40 cellular contexts compared by ENCODE assay signal in genomic region chr5:90996089-90996488, GRCh38.
"Had no signal": no experiment of that assay in that cellular context is flagged by ENCODE, and none has a peak within 500 bp of the region (broad histone marks: within the 10 kb centered on the region; RNA-seq: fewer than 3 reads in every experiment).

No MANE protein-coding gene starts in this region.

- ATAC-seq: activated naive CD4-positive, alpha-beta T cell treated with anti-CD3 and anti-CD28 coated beads, Interleukin-2, amount 50 U/mL, for 72 hours; activated naive CD8-positive, alpha-beta T cell treated with anti-CD3 and anti-CD28 coated beads, Interleukin-2, amount 50 U/mL, for 24 hours; activated T-cell treated with anti-CD3 and anti-CD28 coated beads, Interleukin-2, amount 50 U/mL, for 4 hours; activated T-cell treated with anti-CD3 and anti-CD28 coated beads, Interleukin-2, amount 50 U/mL, for 72 hours; activated T-helper 17 cell treated with anti-CD3 and anti-CD28 coated beads, Interleukin-2, amount 50 U/mL, for 72 hours; body of pancreas had no signal

- H3K27me3 Mint-ChIP-seq: activated naive CD8-positive, alpha-beta T cell treated with anti-CD3 and anti-CD28 coated beads, Interleukin-2, amount 50 U/mL, for 24 hours; brain had no signal

- DNase-seq: activated effector memory CD4-positive, alpha-beta T cell treated with anti-CD3 and anti-CD28 coated beads, Interleukin-2, amount 50 U/mL, for 16 hours; activated effector memory CD4-positive, alpha-beta T cell treated with Interleukin-2 at 50 U/mL for 16 hours; activated gamma-delta T cell; activated gamma-delta T cell treated with Interleukin-2 at 50 U/mL for 16 hours; activated naive CD4-positive, alpha-beta T cell; activated naive CD4-positive, alpha-beta T cell treated with anti-CD3 and anti-CD28 coated beads for 36 hours; activated naive CD4-positive, alpha-beta T cell treated with anti-CD3 and anti-CD28 coated beads, Interleukin-2, amount 10 ng/mL, durations not matched to agents 7 days and 5 days; activated naive CD4-positive, alpha-beta T cell treated with anti-CD3 and anti-CD28 coated beads, Interleukin-2, amount 50 U/mL, for 16 hours; activated naive CD4-positive, alpha-beta T cell treated with Interleukin-2 at 50 U/mL for 16 hours; activated naive CD8-positive, alpha-beta T cell treated with anti-CD3 and anti-CD28 coated beads for 36 hours; activated naive CD8-positive, alpha-beta T cell treated with anti-CD3 and anti-CD28 coated beads, Interleukin-2, amount 10 ng/mL, durations not matched to agents 7 days and 5 days; activated naive CD8-positive, alpha-beta T cell treated with anti-CD3 and anti-CD28 coated beads, Interleukin-2, amount 50 U/mL, for 24 hours; activated T-cell treated with anti-CD3 and anti-CD28 coated beads, Interleukin-2, amount 50 U/mL, for 1 hour; activated T-cell treated with anti-CD3 and anti-CD28 coated beads, Interleukin-2, amount 50 U/mL, for 24 hours; activated T-cell treated with anti-CD3 and anti-CD28 coated beads, Interleukin-2, amount 50 U/mL, for 4 hours; activated T-cell treated with anti-CD3 and anti-CD28 coated beads, Interleukin-2, amount 50 U/mL, for 48 hours; activated T-cell treated with anti-CD3 and anti-CD28 coated beads, Interleukin-2, amount 50 U/mL, for 72 hours; adrenal gland; amniotic stem cell; amygdala; anterior cingulate cortex; aorta; body of pancreas; brain microvascular endothelial cell; caudate nucleus; central memory CD4-positive, alpha-beta T cell; cerebellar nuclear complex had no signal

- FAIRE-seq: astrocyte, bronchial epithelial cell had no signal

- H3K4me1 Mint-ChIP-seq: activated naive CD4-positive, alpha-beta T cell treated with anti-CD3 and anti-CD28 coated beads, Interleukin-2, amount 10 ng/mL, durations not matched to agents 7 days and 5 days; activated naive CD4-positive, alpha-beta T cell treated with anti-CD3 and anti-CD28 coated beads, Interleukin-2, amount 50 U/mL, for 24 hours; activated naive CD8-positive, alpha-beta T cell treated with anti-CD3 and anti-CD28 coated beads for 36 hours; activated naive CD8-positive, alpha-beta T cell treated with anti-CD3 and anti-CD28 coated beads, Interleukin-2, amount 10 ng/mL, durations not matched to agents 7 days and 5 days; activated naive CD8-positive, alpha-beta T cell treated with anti-CD3 and anti-CD28 coated beads, Interleukin-2, amount 50 U/mL, for 24 hours; activated T-helper 17 cell treated with anti-CD3 and anti-CD28 coated beads, Interleukin-2, amount 50 U/mL, for 72 hours; brain; central memory CD8-positive, alpha-beta T cell had no signal

- H3K4me3 Mint-ChIP-seq: activated naive CD4-positive, alpha-beta T cell treated with anti-CD3 and anti-CD28 coated beads for 36 hours; activated naive CD4-positive, alpha-beta T cell treated with anti-CD3 and anti-CD28 coated beads, Interleukin-2, amount 10 ng/mL, durations not matched to agents 7 days and 5 days; activated naive CD4-positive, alpha-beta T cell treated with anti-CD3 and anti-CD28 coated beads, Interleukin-2, amount 50 U/mL, for 24 hours; activated naive CD8-positive, alpha-beta T cell; activated naive CD8-positive, alpha-beta T cell treated with anti-CD3 and anti-CD28 coated beads for 36 hours; activated naive CD8-positive, alpha-beta T cell treated with anti-CD3 and anti-CD28 coated beads, Interleukin-2, amount 10 ng/mL, durations not matched to agents 7 days and 5 days; activated naive CD8-positive, alpha-beta T cell treated with anti-CD3 and anti-CD28 coated beads, Interleukin-2, amount 50 U/mL, for 24 hours; activated T-cell treated with anti-CD3 and anti-CD28 coated beads, Interleukin-2, amount 50 U/mL, for 24 hours; activated T-cell treated with anti-CD3 and anti-CD28 coated beads, Interleukin-2, amount 50 U/mL, for 4 hours; activated T-cell treated with anti-CD3 and anti-CD28 coated beads, Interleukin-2, amount 50 U/mL, for 72 hours; activated T-helper 1 cell treated with anti-CD3 and anti-CD28 coated beads, Interleukin-12 subunit alpha, Interleukin-12 subunit beta, Interleukin-2, Interleukin-4 antibody, amounts not matched to agents 30 ng/mL and 10 ng/mL and 1 ng/mL, durations not matched to agents 14 hours and 24 hours and 36 hours; activated T-helper 17 cell treated with anti-CD3 and anti-CD28 coated beads, Interleukin-2, amount 50 U/mL, for 72 hours; brain; central memory CD8-positive, alpha-beta T cell had no signal

- H3K4me1 ChIP-seq: ascending aorta, body of pancreas, breast epithelium had no signal

- H3K27ac Mint-ChIP-seq: activated naive CD4-positive, alpha-beta T cell treated with anti-CD3 and anti-CD28 coated beads for 36 hours; activated naive CD4-positive, alpha-beta T cell treated with anti-CD3 and anti-CD28 coated beads, Interleukin-2, amount 10 ng/mL, durations not matched to agents 7 days and 5 days; activated naive CD4-positive, alpha-beta T cell treated with anti-CD3 and anti-CD28 coated beads, Interleukin-2, amount 50 U/mL, for 24 hours; activated naive CD4-positive, alpha-beta T cell treated with anti-CD3 and anti-CD28 coated beads, Interleukin-2, amount 50 U/mL, for 72 hours; activated naive CD8-positive, alpha-beta T cell; activated naive CD8-positive, alpha-beta T cell treated with anti-CD3 and anti-CD28 coated beads for 36 hours; activated naive CD8-positive, alpha-beta T cell treated with anti-CD3 and anti-CD28 coated beads, Interleukin-2, amount 10 ng/mL, durations not matched to agents 7 days and 5 days; activated naive CD8-positive, alpha-beta T cell treated with anti-CD3 and anti-CD28 coated beads, Interleukin-2, amount 50 U/mL, for 24 hours; activated T-cell treated with anti-CD3 and anti-CD28 coated beads, Interleukin-2, amount 50 U/mL, for 24 hours; activated T-cell treated with anti-CD3 and anti-CD28 coated beads, Interleukin-2, amount 50 U/mL, for 72 hours; activated T-helper 1 cell treated with anti-CD3 and anti-CD28 coated beads, Interleukin-12 subunit alpha, Interleukin-12 subunit beta, Interleukin-2, Interleukin-4 antibody, amounts not matched to agents 30 ng/mL and 10 ng/mL and 1 ng/mL, durations not matched to agents 14 hours and 24 hours and 36 hours; activated T-helper 17 cell treated with anti-CD3 and anti-CD28 coated beads, Interleukin-2, amount 50 U/mL, for 72 hours; activated T-helper 2 cell treated with anti-CD3 and anti-CD28 coated beads, Interferon-gamma antibody, Interleukin-2, Interleukin-4, amounts not matched to agents 10 μg/mL and 5 μg/mL and 100 μg/mL, durations not matched to agents 14 hours and 24 hours and 36 hours; brain had no signal

- H3K9me3 ChIP-seq: adrenal gland, body of pancreas had no signal

- H3K36me3 Mint-ChIP-seq: activated naive CD4-positive, alpha-beta T cell treated with anti-CD3 and anti-CD28 coated beads, Interleukin-2, amount 10 ng/mL, durations not matched to agents 7 days and 5 days; activated naive CD4-positive, alpha-beta T cell treated with anti-CD3 and anti-CD28 coated beads, Interleukin-2, amount 50 U/mL, for 72 hours; activated naive CD8-positive, alpha-beta T cell; activated naive CD8-positive, alpha-beta T cell treated with anti-CD3 and anti-CD28 coated beads, Interleukin-2, amount 10 ng/mL, durations not matched to agents 7 days and 5 days had no signal

- H3K27ac ChIP-seq: adrenal gland, ascending aorta, body of pancreas, brain microvascular endothelial cell, breast epithelium, cardiac muscle cell had no signal

- H3K4me3 ChIP-seq: adrenal gland, ascending aorta, body of pancreas, breast epithelium, cardiac muscle cell had no signal

- H3K36me3 ChIP-seq: adrenal gland, ascending aorta, brain microvascular endothelial cell, breast epithelium, cardiac muscle cell had no signal
